Comparison of ENCODE assay signal across 20 cellular contexts in the genomic region with DNA sequence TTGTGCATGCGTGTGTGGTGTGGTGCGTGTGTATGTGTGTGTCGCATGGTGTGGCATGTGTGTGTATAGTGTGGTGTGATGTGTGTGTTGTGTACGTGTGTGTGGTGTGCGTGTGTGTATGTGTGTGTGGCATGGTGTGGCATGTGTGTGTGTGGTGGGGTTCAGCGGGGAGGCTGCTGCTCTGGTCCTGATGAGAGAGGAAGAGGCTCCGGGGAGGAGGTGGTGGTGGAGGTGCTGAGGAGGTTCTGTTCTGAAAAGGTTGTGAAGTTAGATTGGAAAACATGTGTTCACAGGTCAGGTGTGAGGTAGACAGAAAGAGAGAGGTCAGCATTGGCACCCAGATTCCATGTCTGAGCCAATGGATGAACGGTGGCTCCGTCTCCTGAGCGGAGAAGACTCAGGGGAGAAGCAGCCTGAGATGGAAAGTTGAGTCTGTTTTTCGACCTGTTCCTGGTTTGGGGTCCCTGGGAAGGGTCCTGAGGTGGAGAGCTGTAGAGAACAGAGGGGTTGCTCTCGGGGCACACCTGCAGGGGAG.
A peak's percentile ranks its signal among the peaks of the same experiment; 100 is the strongest.
DNase-seq lines count a peak whose midpoint lies in the region; ATAC-seq, FAIRE-seq and TF ChIP-seq lines count a peak whose summit lies in the region.
"Had no signal": no experiment of that assay in that cellular context is flagged by ENCODE, and none has a peak within 500 bp of the region (broad histone marks: within the 10 kb centered on the region; RNA-seq: fewer than 3 reads in every experiment).

No MANE protein-coding gene starts in this region.

- no peak for TF ChIP-seq RAD21 in HepG2 (CRISPR knock-in tag; IDR thresholded peaks at IDR 0.05)

- peaks cover 2 to 43% of the 10 kb centered on the region in 2 experiments; a peak in 4 of 5 replicates for H3K27me3 ChIP-seq in HepG2 (ENCODE audit: control insufficient read depth in 1 of 2, insufficient read depth in 2 of 2, low read length in 2 of 2)
- H3K27me3 ChIP-seq: BLaER1, SJCRH30 had no signal

- H3K4me3 ChIP-seq in HepG2 (replicated peaks in 1 of 3; ENCODE audit: insufficient read depth in 1 of 3, low read depth in 2 of 3, low read length in 3 of 3) = no peak overlapping the region
- H3K4me3 ChIP-seq: A549, BLaER1, PC-9, SJCRH30 had no signal

- no peak for FAIRE-seq in HepG2 (lab: Jason Lieb, UNC)
- FAIRE-seq: A549, H1 had no signal

- no peak overlapping the region for H3K9ac ChIP-seq in HepG2 (ENCODE audit: insufficient read depth, low read depth, low read length)
- H3K9ac ChIP-seq: BLaER1 had no signal

- TF ChIP-seq POLR2A in HepG2 (IDR thresholded peaks at IDR 0.05; ENCODE audit: insufficient read depth in 1 of 2, low read depth in 2 of 2, low read length in 2 of 2) = no peak

- no peak for ATAC-seq in left ventricle myocardium superior
- no peak for ATAC-seq in HepG2
- ATAC-seq in HG03432 (IDR thresholded peaks at IDR 0.05; ENCODE audit: unreplicated experiment) = no peak
- ATAC-seq: A549; CD8-positive, alpha-beta T cell had no signal

- no peak overlapping the region for H3K4me3 Mint-ChIP-seq in progenitor cell of endocrine pancreas (ENCODE audit: low read depth)
- H3K4me3 Mint-ChIP-seq: CD8-positive, alpha-beta T cell had no signal

- peak; percentile 43 for DNase-seq in cardiac septum (ENCODE audit: low spot score)
- DNase-seq in left ventricle myocardium superior = no peak
- DNase-seq in HepG2 (ENCODE audit: low spot score) = no peak
- DNase-seq in progenitor cell of endocrine pancreas (ENCODE audit: low spot score, unreplicated experiment) = peak; percentile 5
- DNase-seq in OCI-M2 (lab: John Stamatoyannopoulos, UW; ENCODE audit: unreplicated experiment) = no peak
- DNase-seq in Kasumi-1 (lab: John Stamatoyannopoulos, UW) = no peak
- DNase-seq: CD8-positive, alpha-beta T cell; DMS79; KG1; MV-4-11; NCI-H1694 treated with DMSO at 0.1 percent for 48 hours; NCI-H510A treated with DMSO at 0.1 percent for 48 hours; NCI-H82; PC-9; SJCRH30 had no signal

- no peak for TF ChIP-seq EP300 in HepG2 (IDR thresholded peaks at IDR 0.05; ENCODE audit: low read depth in 2 of 2, low read length in 2 of 2)
- no peak for TF ChIP-seq EP300 in HepG2 (CRISPR knock-in tag; IDR thresholded peaks at IDR 0.05; ENCODE audit: borderline replicate concordance)

- no peaks in the 10 kb centered on the region for H3K36me3 Mint-ChIP-seq in progenitor cell of endocrine pancreas (ENCODE audit: insufficient read depth)
- H3K36me3 Mint-ChIP-seq: CD8-positive, alpha-beta T cell had no signal

- TF ChIP-seq CTCF in HepG2 (CRISPR knock-in tag; IDR thresholded peaks at IDR 0.05) = no peak
- TF ChIP-seq CTCF in progenitor cell of endocrine pancreas (IDR thresholded peaks at IDR 0.05; ENCODE audit: unreplicated experiment) = no peak

- POLR2A ChIA-PET in HepG2 (lab: Yijun Ruan, JAX) = no interaction called here

- H3K4me1 Mint-ChIP-seq in progenitor cell of endocrine pancreas (ENCODE audit: low read depth) = no peaks in the 10 kb centered on the region

- intact Hi-C loops in cardiac septum (cut with DNase I) (no loop called here), left ventricle myocardium superior (cut with micrococcal nuclease) (no loop called here), HepG2 (cut with micrococcal nuclease; ENCODE audit: unreplicated experiment) (no loop called here)

- BruUV-seq in HepG2 (replicated peaks; lab: Mats Ljungman, UMichigan) = no TSS peak

- H3K36me3 ChIP-seq in HepG2 (replicated peaks in 1 of 2; ENCODE audit: control insufficient read depth in 1 of 2, insufficient read depth in 2 of 2, low read length in 2 of 2) = no peaks in the 10 kb centered on the region
- H3K36me3 ChIP-seq: BLaER1, SJCRH30 had no signal

- H3K27ac Mint-ChIP-seq in progenitor cell of endocrine pancreas = no peak overlapping the region
- H3K27ac Mint-ChIP-seq: CD8-positive, alpha-beta T cell had no signal

- H2AFZ ChIP-seq in HepG2 (ENCODE audit: low read length) = no peak overlapping the region
- H2AFZ ChIP-seq: PC-9 had no signal

- H3K79me2 ChIP-seq in HepG2 (ENCODE audit: insufficient read depth, low read length) = no peaks in the 10 kb centered on the region

- no peak overlapping the region for H3K4me2 ChIP-seq in HepG2 (ENCODE audit: low read depth, low read length)
- H3K4me2 ChIP-seq: A549, BLaER1, PC-9 had no signal

- CTCF ChIA-PET in HepG2 (lab: Yijun Ruan, JAX; ENCODE audit: low intra/inter-chr PET ratio, low total read pairs) = no interaction called here

- no peaks in the 10 kb centered on the region for H3K9me3 Mint-ChIP-seq in progenitor cell of endocrine pancreas (ENCODE audit: low read depth)
- H3K9me3 Mint-ChIP-seq: CD8-positive, alpha-beta T cell had no signal

- in situ Hi-C loops in HepG2 (cut with HindIII; ENCODE audit: extremely low pct_ligation_motif_present, low pct_unique_long_range_greater_than_20kb) = no loop called here

- H3K9me3 ChIP-seq in HepG2 (ENCODE audit: low read length) = no peaks in the 10 kb centered on the region
- H3K9me3 ChIP-seq: SJCRH30 had no signal

- H4K20me1 ChIP-seq in HepG2 (ENCODE audit: insufficient read depth, low read length) = no peaks in the 10 kb centered on the region
- H4K20me1 ChIP-seq: BLaER1 had no signal

- no peak overlapping the region for H3K27ac ChIP-seq in HepG2 (ENCODE audit: extremely low read length, insufficient read depth, low read length)
- H3K27ac ChIP-seq: A549, BLaER1, PC-9, RWPE1, SJCRH30 had no signal

- H3K27me3 Mint-ChIP-seq in progenitor cell of endocrine pancreas = peaks cover 9% of the 10 kb centered on the region

- peaks cover 12% of the 10 kb centered on the region for H3K4me1 ChIP-seq in HepG2 (ENCODE audit: insufficient read depth, low read length)
- H3K4me1 ChIP-seq: SJCRH30 had no signal

- 76% methylated on average over 12 of the region's 12 CpGs for WGBS in HepG2 (ENCODE audit: low lambda C conversion rate)

TF ChIP-seq in HepG2, 621 proteins besides CTCF, POLR2A, EP300 and RAD21 (continues in another document):
- TF ChIP-seq, protein P1, sequence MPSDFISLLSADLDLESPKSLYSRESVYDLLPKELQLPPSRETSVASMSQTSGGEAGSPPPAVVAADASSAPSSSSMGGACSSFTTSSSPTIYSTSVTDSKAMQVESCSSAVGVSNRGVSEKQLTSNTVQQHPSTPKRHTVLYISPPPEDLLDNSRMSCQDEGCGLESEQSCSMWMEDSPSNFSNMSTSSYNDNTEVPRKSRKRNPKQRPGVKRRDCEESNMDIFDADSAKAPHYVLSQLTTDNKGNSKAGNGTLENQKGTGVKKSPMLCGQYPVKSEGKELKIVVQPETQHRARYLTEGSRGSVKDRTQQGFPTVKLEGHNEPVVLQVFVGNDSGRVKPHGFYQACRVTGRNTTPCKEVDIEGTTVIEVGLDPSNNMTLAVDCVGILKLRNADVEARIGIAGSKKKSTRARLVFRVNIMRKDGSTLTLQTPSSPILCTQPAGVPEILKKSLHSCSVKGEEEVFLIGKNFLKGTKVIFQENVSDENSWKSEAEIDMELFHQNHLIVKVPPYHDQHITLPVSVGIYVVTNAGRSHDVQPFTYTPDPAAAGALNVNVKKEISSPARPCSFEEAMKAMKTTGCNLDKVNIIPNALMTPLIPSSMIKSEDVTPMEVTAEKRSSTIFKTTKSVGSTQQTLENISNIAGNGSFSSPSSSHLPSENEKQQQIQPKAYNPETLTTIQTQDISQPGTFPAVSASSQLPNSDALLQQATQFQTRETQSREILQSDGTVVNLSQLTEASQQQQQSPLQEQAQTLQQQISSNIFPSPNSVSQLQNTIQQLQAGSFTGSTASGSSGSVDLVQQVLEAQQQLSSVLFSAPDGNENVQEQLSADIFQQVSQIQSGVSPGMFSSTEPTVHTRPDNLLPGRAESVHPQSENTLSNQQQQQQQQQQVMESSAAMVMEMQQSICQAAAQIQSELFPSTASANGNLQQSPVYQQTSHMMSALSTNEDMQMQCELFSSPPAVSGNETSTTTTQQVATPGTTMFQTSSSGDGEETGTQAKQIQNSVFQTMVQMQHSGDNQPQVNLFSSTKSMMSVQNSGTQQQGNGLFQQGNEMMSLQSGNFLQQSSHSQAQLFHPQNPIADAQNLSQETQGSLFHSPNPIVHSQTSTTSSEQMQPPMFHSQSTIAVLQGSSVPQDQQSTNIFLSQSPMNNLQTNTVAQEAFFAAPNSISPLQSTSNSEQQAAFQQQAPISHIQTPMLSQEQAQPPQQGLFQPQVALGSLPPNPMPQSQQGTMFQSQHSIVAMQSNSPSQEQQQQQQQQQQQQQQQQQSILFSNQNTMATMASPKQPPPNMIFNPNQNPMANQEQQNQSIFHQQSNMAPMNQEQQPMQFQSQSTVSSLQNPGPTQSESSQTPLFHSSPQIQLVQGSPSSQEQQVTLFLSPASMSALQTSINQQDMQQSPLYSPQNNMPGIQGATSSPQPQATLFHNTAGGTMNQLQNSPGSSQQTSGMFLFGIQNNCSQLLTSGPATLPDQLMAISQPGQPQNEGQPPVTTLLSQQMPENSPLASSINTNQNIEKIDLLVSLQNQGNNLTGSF (CRISPR knock-in tag; IDR thresholded peaks at IDR 0.05) = no peak
- TF ChIP-seq ZKSCAN5 (CRISPR knock-in tag; IDR thresholded peaks at IDR 0.05) (no peak), ZMYM4 (CRISPR knock-in tag; IDR thresholded peaks at IDR 0.05) (no peak), RAD51 (IDR thresholded peaks at IDR 0.05; ENCODE audit: borderline replicate concordance) (peak; percentile 2; the same call in 1 of the 2 replicates), PLRG1 (conservative IDR thresholded peaks at IDR 0.05) (0 out of 2 replicates have a peak, but pooled peaks have one; percentile 2)
- TF ChIP-seq, protein P2, sequence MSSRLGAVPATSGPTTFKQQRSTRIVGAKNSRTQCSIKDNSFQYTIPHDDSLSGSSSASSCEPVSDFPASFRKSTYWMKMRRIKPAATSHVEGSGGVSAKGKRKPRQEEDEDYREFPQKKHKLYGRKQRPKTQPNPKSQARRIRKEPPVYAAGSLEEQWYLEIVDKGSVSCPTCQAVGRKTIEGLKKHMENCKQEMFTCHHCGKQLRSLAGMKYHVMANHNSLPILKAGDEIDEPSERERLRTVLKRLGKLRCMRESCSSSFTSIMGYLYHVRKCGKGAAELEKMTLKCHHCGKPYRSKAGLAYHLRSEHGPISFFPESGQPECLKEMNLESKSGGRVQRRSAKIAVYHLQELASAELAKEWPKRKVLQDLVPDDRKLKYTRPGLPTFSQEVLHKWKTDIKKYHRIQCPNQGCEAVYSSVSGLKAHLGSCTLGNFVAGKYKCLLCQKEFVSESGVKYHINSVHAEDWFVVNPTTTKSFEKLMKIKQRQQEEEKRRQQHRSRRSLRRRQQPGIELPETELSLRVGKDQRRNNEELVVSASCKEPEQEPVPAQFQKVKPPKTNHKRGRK (CRISPR knock-in tag; IDR thresholded peaks at IDR 0.05) = no peak

Comparison
In these comparisons a context has a peak if more than half of its experiments do, and no peak if none do; other contexts are left out.
1. DNase-seq: peak in cardiac septum (single experiment) and progenitor cell of endocrine pancreas (single experiment); none in left ventricle myocardium superior (single experiment), HepG2 (single experiment), OCI-M2 (single experiment) and Kasumi-1 (0 of 2).